1 cellular context compared by ENCODE assay signal in genomic region chr19:49817964-49818690, GRCh38.
TF ChIP-seq lines count a peak whose summit lies in the region.

TSS of gene MED25 (plus strand) at chr19:49818289. CDS start at chr19:49818342, 53 bp downstream.

TF ChIP-seq in K562, 482 proteins besides CTCF, POLR2A, EP300 and RAD21 (continued from another document and continues in another):
- peak; percentile 58 to 98 for TF ChIP-seq CSDE1 (IDR thresholded peaks at IDR 0.05)
- no peak for TF ChIP-seq ZBTB34 (CRISPR knock-in tag; IDR thresholded peaks at IDR 0.05)
- TF ChIP-seq MTA3 (IDR thresholded peaks at IDR 0.05; ENCODE audit: borderline replicate concordance) = peak; percentile 34; the same call in 1 of the 2 replicates
- TF ChIP-seq NFE2 (IDR thresholded peaks at IDR 0.05; ENCODE audit: low read depth) = no peak
- no peak for TF ChIP-seq MAFK (IDR thresholded peaks at IDR 0.05; ENCODE audit: low read length)
- 0 out of 2 replicates have a peak, but pooled peaks have one; percentile 26 for TF ChIP-seq PREB (CRISPR knock-in tag; IDR thresholded peaks at IDR 0.05)
- TF ChIP-seq ZBTB26 (CRISPR knock-in tag; IDR thresholded peaks at IDR 0.05) = 0 out of 2 replicates have a peak, but pooled peaks have one; percentile 42
- TF ChIP-seq TBP (optimal IDR thresholded peaks at IDR 0.05; ENCODE audit: low read depth, low read length) = peak; percentile 29
- TF ChIP-seq ZNF217 (CRISPR knock-in tag; IDR thresholded peaks at IDR 0.05) = no peak
- TF ChIP-seq GTF2A2 (tag; IDR thresholded peaks at IDR 0.05) = no peak
- no peak for TF ChIP-seq YBX1 (IDR thresholded peaks at IDR 0.05)
- peak; percentile 59; the same call in 1 of the 2 replicates for TF ChIP-seq MAX (CRISPR knock-in tag; IDR thresholded peaks at IDR 0.05)
- TF ChIP-seq SMAD2 (IDR thresholded peaks at IDR 0.05; ENCODE audit: low read depth, low read length) = no peak
- peak; percentile 87 for TF ChIP-seq HCFC1 (IDR thresholded peaks at IDR 0.05; ENCODE audit: low read depth, low read length)
- TF ChIP-seq GTF2E2 (tag; IDR thresholded peaks at IDR 0.05) = no peak
- no peak for TF ChIP-seq NELFE (IDR thresholded peaks at IDR 0.05; ENCODE audit: insufficient read depth, insufficient read length)
- TF ChIP-seq ZNF449 (CRISPR knock-in tag; IDR thresholded peaks at IDR 0.05) = peak; percentile 72
- no peak; the same call in 1 of the 2 replicates for TF ChIP-seq ZBTB43 (CRISPR knock-in tag; IDR thresholded peaks at IDR 0.05)
- TF ChIP-seq SPI1 (IDR thresholded peaks at IDR 0.05; ENCODE audit: borderline replicate concordance, low read depth, low read length) = no peak
- no peak for TF ChIP-seq FOSL1 (tag; conservative IDR thresholded peaks at IDR 0.05)
- TF ChIP-seq LEF1 (IDR thresholded peaks at IDR 0.05) = no peak
- TF ChIP-seq VEZF1 (CRISPR knock-in tag; IDR thresholded peaks at IDR 0.05) = no peak
- TF ChIP-seq ZNF764 (CRISPR knock-in tag; IDR thresholded peaks at IDR 0.05; ENCODE audit: low read depth) = no peak
- TF ChIP-seq JUN (IDR thresholded peaks at IDR 0.05; ENCODE audit: borderline replicate concordance, low read depth, low read length) = peak; percentile 23; the same call in 1 of the 2 replicates
- TF ChIP-seq JUN (CRISPR knock-in tag; IDR thresholded peaks at IDR 0.05; ENCODE audit: borderline replicate concordance) = no peak
- peak; percentile 49; the same call in 1 of the 2 replicates for TF ChIP-seq ZBTB17 (CRISPR knock-in tag; IDR thresholded peaks at IDR 0.05)
- no peak for TF ChIP-seq MYC (IDR thresholded peaks at IDR 0.05; ENCODE audit: low read depth, low read length)
- TF ChIP-seq MYC (CRISPR knock-in tag; IDR thresholded peaks at IDR 0.05; ENCODE audit: borderline replicate concordance, low read depth) = no peak
- TF ChIP-seq NR2C1 (IDR thresholded peaks at IDR 0.05) = peak; percentile 92
- peak; percentile 73; the same call in 1 of the 2 replicates for TF ChIP-seq NR2C1 (tag; IDR thresholded peaks at IDR 0.05)
- TF ChIP-seq BACH1 (tag; IDR thresholded peaks at IDR 0.05) = peak; percentile 48; the same call in 1 of the 2 replicates
- TF ChIP-seq ZNF407 (IDR thresholded peaks at IDR 0.05; ENCODE audit: low read depth) = no peak
- TF ChIP-seq POLR2G (IDR thresholded peaks at IDR 0.05; ENCODE audit: low read depth, low read length) = peak; percentile 87
- TF ChIP-seq MAFG (tag; conservative IDR thresholded peaks at IDR 0.05) = no peak
- TF ChIP-seq ESRRA (IDR thresholded peaks at IDR 0.05; ENCODE audit: borderline replicate concordance, low read depth) = peak; percentile 40; the same call in 1 of the 2 replicates
- TF ChIP-seq ATF1 (CRISPR knock-in tag; IDR thresholded peaks at IDR 0.05) = no peak
- TF ChIP-seq ATF1 (tag; IDR thresholded peaks at IDR 0.05) = peak; percentile 78
